Comparison of ENCODE assay signal across 8 cellular contexts in the genomic region with DNA sequence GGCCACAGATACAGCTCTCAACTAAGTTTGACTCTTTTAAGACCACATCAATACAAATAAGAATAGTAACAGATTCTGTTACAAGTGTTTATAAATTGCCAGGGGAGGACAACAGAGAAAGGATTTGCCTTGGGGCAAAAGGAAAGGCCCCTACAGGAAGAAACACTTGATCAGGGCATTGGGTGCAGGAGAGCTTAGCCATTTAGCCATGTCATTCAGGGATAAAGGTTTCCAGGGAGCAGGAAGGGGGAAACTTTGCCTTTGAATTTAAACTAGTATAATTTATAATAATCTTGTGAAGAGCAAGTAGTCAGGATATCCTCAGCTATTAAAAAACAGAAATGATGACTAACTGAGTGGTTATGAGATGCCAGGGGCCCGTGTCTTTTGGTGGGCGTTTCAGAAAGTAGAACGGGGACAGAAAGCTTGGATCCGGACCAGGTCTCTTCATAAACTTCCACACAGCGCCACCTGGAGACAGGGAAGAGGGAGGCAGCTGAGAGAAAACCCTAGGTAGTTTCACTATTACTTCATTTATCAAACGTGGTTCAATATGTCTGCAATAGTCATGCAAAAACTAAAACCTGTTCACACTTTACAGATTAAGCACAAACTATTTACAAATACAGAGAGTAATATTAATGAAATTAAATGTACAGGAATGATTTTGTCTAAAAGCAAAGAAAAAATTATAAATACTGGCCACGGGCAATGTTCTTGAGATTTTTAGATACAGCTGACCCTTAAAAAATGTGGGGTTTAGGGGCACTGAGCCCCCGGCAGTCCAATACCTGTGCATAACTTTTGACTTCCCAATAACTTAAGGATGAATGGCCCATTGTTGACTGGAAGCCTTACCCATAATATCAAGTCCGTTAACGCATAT. TPM values are rescaled to one million over a fixed set of nuclear protein-coding genes. Genes with fewer than 3 reads are reported as not detected.
DNase-seq lines count a peak whose midpoint lies in the region; ATAC-seq and TF ChIP-seq lines count a peak whose summit lies in the region.

No MANE protein-coding gene starts in this region.

- H3K9me3 Mint-ChIP-seq in activated T-cell treated with anti-CD3 and anti-CD28 coated beads, Interleukin-2, amount 50 U/mL, for 4 hours = no peaks in the 10 kb centered on the region

- BruUV-seq in PC-3 (replicated peaks; lab: Mats Ljungman, UMichigan) = no TSS peak

- no peaks in the 10 kb centered on the region for H4K20me1 ChIP-seq in PC-3 (ENCODE audit: low read length)

- no peaks in the 10 kb centered on the region for H3K4me1 ChIP-seq in PC-3 (ENCODE audit: insufficient read depth, low read length)

- peaks cover 8% of the 10 kb centered on the region; the same call in 1 of the 2 replicates for H3K27me3 ChIP-seq in PC-3 (ENCODE audit: low read length)

- peaks cover 7% of the 10 kb centered on the region for H3K27me3 Mint-ChIP-seq in activated T-cell treated with anti-CD3 and anti-CD28 coated beads, Interleukin-2, amount 50 U/mL, for 4 hours (ENCODE audit: low read depth)

- peak; percentile 40; the same call in 1 of the 2 replicates for ATAC-seq in PC-3
- ATAC-seq in activated T-cell treated with anti-CD3 and anti-CD28 coated beads, Interleukin-2, amount 50 U/mL, for 4 hours = peak; percentile 93 to 96
- ATAC-seq in GM21723 (IDR thresholded peaks at IDR 0.05; ENCODE audit: unreplicated experiment) = no peak

- H3F3A ChIP-seq in PC-3 (ENCODE audit: low read length, unreplicated experiment) = no peaks in the 10 kb centered on the region

- H2AFZ ChIP-seq in PC-3 (ENCODE audit: low read length) = peak overlapping the region; percentile 38; the same call in 1 of the 2 replicates

- H3K9ac ChIP-seq in PC-3 (ENCODE audit: low read length) = no peak overlapping the region

- TF ChIP-seq CTCF in PC-3 (conservative IDR thresholded peaks at IDR 0.05; ENCODE audit: low read depth, low read length) = peak; percentile 74

- POLR2A ChIA-PET in PC-3 (lab: Charles Lee; ENCODE audit: unreplicated experiment) = no interaction called here

- H3K4me3 ChIP-seq in PC-3 (ENCODE audit: low read length) = no peak overlapping the region

- H3K4me1 Mint-ChIP-seq in activated T-cell treated with anti-CD3 and anti-CD28 coated beads, Interleukin-2, amount 50 U/mL, for 4 hours (ENCODE audit: low read depth) = peaks cover 10% of the 10 kb centered on the region

- H3K79me2 ChIP-seq in PC-3 (ENCODE audit: low read length) = no peaks in the 10 kb centered on the region

- peak overlapping the region; percentile 63 for H3K4me2 ChIP-seq in PC-3 (ENCODE audit: low read length)

- H3K27ac ChIP-seq in PC-3 (ENCODE audit: low read length) = no peak overlapping the region
- no peak overlapping the region for H3K27ac ChIP-seq in substantia nigra (ENCODE audit: low read depth, low read length, poor library complexity, severe bottlenecking)

- peak; percentile 71 for DNase-seq in COLO829 (ENCODE audit: low spot score)
- peak; percentile 64 for DNase-seq in HuH-7.5 (ENCODE audit: low spot score)
- peak; percentile 67 for DNase-seq in PC-3
- DNase-seq in activated T-cell treated with anti-CD3 and anti-CD28 coated beads, Interleukin-2, amount 50 U/mL, for 4 hours = peak; percentile 53
- peak; percentile 72 for DNase-seq in fibroblast of peridontal ligament (ENCODE audit: extremely low read depth)
- DNase-seq in non-pigmented ciliary epithelial cell (ENCODE audit: low read depth) = peak; percentile 14
- DNase-seq in substantia nigra (lab: John Stamatoyannopoulos, UW) = peak in 36 of 49 donors; percentile 3 to 66 (median 35)

- no peaks in the 10 kb centered on the region for H3K9me2 ChIP-seq in PC-3 (replicated peaks; ENCODE audit: low read length)

- H3K36me3 ChIP-seq in PC-3 (ENCODE audit: low read depth, low read length) = no peaks in the 10 kb centered on the region

- intact Hi-C loops in PC-3 (cut with micrococcal nuclease) = loop anchor here (1.0 kb wide), 1 partner anchor 163 kb away; no protein-coding TSS in a partner anchor

- no peaks in the 10 kb centered on the region for H3K9me3 ChIP-seq in PC-3 (ENCODE audit: low read length)

- CTCF ChIA-PET in PC-3 (lab: Charles Lee) = interaction anchor here (0.6 to 1.6 kb wide), 4 partner anchors 13 to 296 kb away, joined by 3 to 4 read pairs (median 3); no protein-coding TSS in a partner anchor

- H3K4me3 Mint-ChIP-seq in activated T-cell treated with anti-CD3 and anti-CD28 coated beads, Interleukin-2, amount 50 U/mL, for 4 hours = no peak overlapping the region

- H3K36me3 Mint-ChIP-seq in activated T-cell treated with anti-CD3 and anti-CD28 coated beads, Interleukin-2, amount 50 U/mL, for 4 hours (ENCODE audit: insufficient read depth) = no peaks in the 10 kb centered on the region

RNA-seq across cellular contexts. Expression of gene SLC5A4, which starts 11.0 kb away (rescaled TPM):
- total RNA-seq in PC-3 (2014; rRNA removed) = not detected in 2 replicates
- not detected for total RNA-seq in activated T-cell treated with anti-CD3 and anti-CD28 coated beads, Interleukin-2, amount 50 U/mL, for 4 hours

Comparison
In these comparisons a context has a peak if more than half of its experiments do, and no peak if none do; other contexts are left out.
1. DNase-seq: peak in every context shown above with its lines; median percentile 72 in fibroblast of peridontal ligament; 71 in COLO829; 67 in PC-3; 64 in HuH-7.5; 53 in activated T-cell treated with anti-CD3 and anti-CD28 coated beads, Interleukin-2, amount 50 U/mL, for 4 hours; 35 in substantia nigra; 14 in non-pigmented ciliary epithelial cell.